8 cellular contexts compared by ENCODE assay signal in the genomic region with DNA sequence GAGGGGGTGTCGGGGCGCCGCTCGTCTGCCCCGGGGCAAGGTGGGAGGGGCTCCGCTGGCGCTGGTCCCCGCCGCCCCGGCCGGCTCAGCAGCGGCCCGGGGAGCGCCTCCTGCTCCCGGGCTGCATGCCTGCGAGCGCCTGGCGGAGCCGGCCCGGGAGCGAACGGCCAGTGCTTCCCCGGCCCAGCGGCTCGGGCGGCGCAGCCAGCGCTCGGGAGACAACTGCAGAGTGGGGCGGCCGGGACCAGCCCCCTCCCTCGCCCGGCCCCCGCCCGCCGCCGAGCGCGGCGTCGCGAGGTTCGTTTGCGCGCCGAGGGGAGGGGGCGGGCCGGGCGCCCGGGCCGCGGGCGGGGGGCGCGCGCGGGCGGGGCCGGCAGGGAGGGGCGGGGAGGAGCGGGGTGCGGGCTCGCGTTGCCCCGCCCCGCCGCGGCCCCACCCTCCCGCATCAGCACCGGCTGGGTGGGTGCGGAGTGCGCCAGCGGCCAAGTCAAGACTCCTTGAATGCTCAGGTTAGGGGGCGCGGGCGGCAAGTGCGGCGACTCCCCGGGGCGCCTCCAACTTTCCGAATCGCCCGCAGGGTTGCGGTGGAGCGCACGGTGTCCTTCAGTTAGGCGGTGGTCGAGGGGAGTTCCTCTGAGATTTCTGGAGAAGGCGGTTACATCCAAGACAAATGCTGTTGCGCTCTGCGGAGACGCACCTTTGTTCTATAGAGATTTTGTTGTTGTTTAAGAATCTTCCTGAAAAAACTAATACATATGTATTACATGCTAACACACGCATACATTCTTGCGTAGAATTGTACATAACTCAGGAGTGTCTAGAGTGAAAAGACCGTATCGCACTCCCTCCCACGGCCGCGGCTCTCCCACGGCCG. TPM values are rescaled to one million over a fixed set of nuclear protein-coding genes. Genes with fewer than 3 reads are reported as not detected.
A peak's percentile ranks its signal among the peaks of the same experiment; 100 is the strongest.
DNase-seq lines count a peak whose midpoint lies in the region; ATAC-seq and TF ChIP-seq lines count a peak whose summit lies in the region.

A gene with protein sequence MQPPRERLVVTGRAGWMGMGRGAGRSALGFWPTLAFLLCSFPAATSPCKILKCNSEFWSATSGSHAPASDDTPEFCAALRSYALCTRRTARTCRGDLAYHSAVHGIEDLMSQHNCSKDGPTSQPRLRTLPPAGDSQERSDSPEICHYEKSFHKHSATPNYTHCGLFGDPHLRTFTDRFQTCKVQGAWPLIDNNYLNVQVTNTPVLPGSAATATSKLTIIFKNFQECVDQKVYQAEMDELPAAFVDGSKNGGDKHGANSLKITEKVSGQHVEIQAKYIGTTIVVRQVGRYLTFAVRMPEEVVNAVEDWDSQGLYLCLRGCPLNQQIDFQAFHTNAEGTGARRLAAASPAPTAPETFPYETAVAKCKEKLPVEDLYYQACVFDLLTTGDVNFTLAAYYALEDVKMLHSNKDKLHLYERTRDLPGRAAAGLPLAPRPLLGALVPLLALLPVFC (minus strand): TSS at position 231 of the 874 bp plus-strand sequence. CDS start 279 bp downstream, outside the sequence.

- H3K4me3 Mint-ChIP-seq in activated CD4-positive, alpha-beta T cell treated with anti-CD3 and anti-CD28 coated beads for 36 hours: peak within 1 kb of the TSS; percentile 64

- no peaks in the 10 kb centered on the region for H3K9me3 Mint-ChIP-seq in activated CD4-positive, alpha-beta T cell treated with anti-CD3 and anti-CD28 coated beads for 36 hours (ENCODE audit: low read depth)

- DNase-seq in activated CD4-positive, alpha-beta T cell treated with anti-CD3 and anti-CD28 coated beads for 36 hours: peak; percentile 26
- DNase-seq in activated CD4-positive, alpha-beta T cell treated with anti-CD3 and anti-CD28 coated beads for 48 hours: no peak
- DNase-seq in foreskin fibroblast: peak in 1 of 2 donors; percentile 24
- DNase-seq in effector CD8-positive, alpha-beta T cell (lab: John Stamatoyannopoulos, UW): no peak

- H3K27me3 Mint-ChIP-seq in activated CD4-positive, alpha-beta T cell treated with anti-CD3 and anti-CD28 coated beads for 36 hours: peaks cover 48% of the 10 kb centered on the region

- peaks cover 8 to 17% of the 10 kb centered on the region in 2 experiments for H3K4me1 ChIP-seq in neutrophil (ENCODE audit: control insufficient read depth in 1 of 2, insufficient read depth in 1 of 2, low read depth in 1 of 2, low read length in 1 of 2)

- H3K36me3 ChIP-seq in neutrophil: no peaks in the 10 kb centered on the region

- H3K9me3 ChIP-seq in neutrophil: no peaks in the 10 kb centered on the region

- CTCF ChIA-PET in activated CD4-positive, alpha-beta T cell treated with anti-CD3 and anti-CD28 coated beads for 36 hours (lab: Charles Lee): interaction anchor here (0.7 to 2.5 kb wide), 9 partner anchors 13 to 1031 kb away, joined by 3 to 21 read pairs (median 7); no protein-coding TSS in a partner anchor

- H3K27ac Mint-ChIP-seq in activated CD4-positive, alpha-beta T cell treated with anti-CD3 and anti-CD28 coated beads for 36 hours: no peak within 1 kb of the TSS

- intact Hi-C loops in activated CD4-positive, alpha-beta T cell treated with anti-CD3 and anti-CD28 coated beads for 36 hours (cut with DNase I, micrococcal nuclease): loop anchor here in 1 of 2 experiments (1.0 to 10.0 kb wide), 4 partner anchors 148 to 1031 kb away; no protein-coding TSS in a partner anchor

- H3K27ac ChIP-seq in neutrophil: no peak within 1 kb of the TSS

- H3K36me3 Mint-ChIP-seq in activated CD4-positive, alpha-beta T cell treated with anti-CD3 and anti-CD28 coated beads for 36 hours (ENCODE audit: low read depth): no peaks in the 10 kb centered on the region

- no peak for TF ChIP-seq CTCF in foreskin fibroblast (IDR thresholded peaks at IDR 0.05; ENCODE audit: low read depth, low read length)
- TF ChIP-seq CTCF in neutrophil (IDR thresholded peaks at IDR 0.05): no peak

- POLR2A ChIA-PET in activated CD4-positive, alpha-beta T cell treated with anti-CD3 and anti-CD28 coated beads for 36 hours (lab: Charles Lee): no interaction called here

- peak within 1 kb of the TSS; percentile 28 to 47 for H3K4me3 ChIP-seq in foreskin fibroblast (ENCODE audit: low read depth in 1 of 2, low read length in 2 of 2)
- peak within 1 kb of the TSS; percentile 38 to 52 for H3K4me3 ChIP-seq in neutrophil (ENCODE audit: low read depth in 1 of 2, low read length in 1 of 2)

- peaks cover 13% of the 10 kb centered on the region for H3K4me1 Mint-ChIP-seq in activated CD4-positive, alpha-beta T cell treated with anti-CD3 and anti-CD28 coated beads for 36 hours

- H3K27me3 ChIP-seq in neutrophil: peaks cover 100% of the 10 kb centered on the region

- peak; percentile 25 for ATAC-seq in activated CD4-positive, alpha-beta T cell treated with anti-CD3 and anti-CD28 coated beads for 36 hours
- ATAC-seq in SK-N-SH treated with all-trans-retinoic acid at 6 μM for 48 hours (peak; percentile 40), GM21447 (IDR thresholded peaks at IDR 0.05; ENCODE audit: unreplicated experiment) (no peak), HG03342 (IDR thresholded peaks at IDR 0.05; ENCODE audit: unreplicated experiment) (no peak)

TF ChIP-seq in SK-N-SH treated with all-trans-retinoic acid at 6 μM for 48 hours, 23 proteins besides CTCF, POLR2A, EP300 and RAD21:
- TF ChIP-seq, protein P1, sequence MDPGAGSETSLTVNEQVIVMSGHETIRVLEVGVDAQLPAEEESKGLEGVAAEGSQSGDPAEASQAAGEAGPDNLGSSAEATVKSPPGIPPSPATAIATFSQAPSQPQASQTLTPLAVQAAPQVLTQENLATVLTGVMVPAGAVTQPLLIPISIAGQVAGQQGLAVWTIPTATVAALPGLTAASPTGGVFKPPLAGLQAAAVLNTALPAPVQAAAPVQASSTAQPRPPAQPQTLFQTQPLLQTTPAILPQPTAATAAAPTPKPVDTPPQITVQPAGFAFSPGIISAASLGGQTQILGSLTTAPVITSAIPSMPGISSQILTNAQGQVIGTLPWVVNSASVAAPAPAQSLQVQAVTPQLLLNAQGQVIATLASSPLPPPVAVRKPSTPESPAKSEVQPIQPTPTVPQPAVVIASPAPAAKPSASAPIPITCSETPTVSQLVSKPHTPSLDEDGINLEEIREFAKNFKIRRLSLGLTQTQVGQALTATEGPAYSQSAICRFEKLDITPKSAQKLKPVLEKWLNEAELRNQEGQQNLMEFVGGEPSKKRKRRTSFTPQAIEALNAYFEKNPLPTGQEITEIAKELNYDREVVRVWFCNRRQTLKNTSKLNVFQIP (CRISPR knock-in tag; IDR thresholded peaks at IDR 0.05; ENCODE audit: borderline replicate concordance, low read depth): no peak
- TF ChIP-seq BACH2 (CRISPR knock-in tag; IDR thresholded peaks at IDR 0.05; ENCODE audit: borderline replicate concordance) (no peak), RARB (CRISPR knock-in tag; IDR thresholded peaks at IDR 0.05) (no peak), GLIS3 (CRISPR knock-in tag; IDR thresholded peaks at IDR 0.05) (no peak)
TF ChIP-seq in SK-N-SH treated with all-trans-retinoic acid at 6 μM for 48 hours: peak in this region for 0.

RNA-seq across cellular contexts. Expression of the gene that starts here (rescaled TPM):
- under 1 TPM; 0.11 to 0.14 TPM for total RNA-seq in activated CD4-positive, alpha-beta T cell treated with anti-CD3 and anti-CD28 coated beads for 36 hours

Comparison
In these comparisons a context has a peak if more than half of its experiments do, and no peak if none do; other contexts are left out.
1. Peak in DNase-seq and ATAC-seq in activated CD4-positive, alpha-beta T cell treated with anti-CD3 and anti-CD28 coated beads for 36 hours; RNA of the gene not detected or under 1 TPM.